ENCODE assay signal across 1 cellular context in the genomic region with DNA sequence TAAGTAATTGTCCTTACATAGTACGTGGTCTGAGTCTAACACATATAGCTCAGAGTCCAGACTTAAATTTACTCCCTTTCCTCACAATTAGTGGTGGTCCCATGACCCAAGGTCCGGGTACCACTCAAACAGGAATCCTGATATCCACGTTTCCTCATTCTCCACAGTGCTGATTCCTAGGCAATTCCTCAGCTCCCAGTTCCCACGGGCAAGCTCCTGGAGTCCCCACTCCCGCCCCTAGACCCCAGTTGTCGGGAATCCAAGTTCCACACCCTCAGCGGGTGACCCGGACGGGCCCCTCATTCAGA.
TF ChIP-seq lines count a peak whose summit lies in the region.

No MANE protein-coding gene starts in this region.

TF ChIP-seq in SK-N-SH treated with all-trans-retinoic acid at 6 μM for 48 hours, 23 proteins besides CTCF, POLR2A, EP300 and RAD21 (continued from another document):
- TF ChIP-seq ESRRG (CRISPR knock-in tag; IDR thresholded peaks at IDR 0.05): no peak
- TF ChIP-seq, protein P1, sequence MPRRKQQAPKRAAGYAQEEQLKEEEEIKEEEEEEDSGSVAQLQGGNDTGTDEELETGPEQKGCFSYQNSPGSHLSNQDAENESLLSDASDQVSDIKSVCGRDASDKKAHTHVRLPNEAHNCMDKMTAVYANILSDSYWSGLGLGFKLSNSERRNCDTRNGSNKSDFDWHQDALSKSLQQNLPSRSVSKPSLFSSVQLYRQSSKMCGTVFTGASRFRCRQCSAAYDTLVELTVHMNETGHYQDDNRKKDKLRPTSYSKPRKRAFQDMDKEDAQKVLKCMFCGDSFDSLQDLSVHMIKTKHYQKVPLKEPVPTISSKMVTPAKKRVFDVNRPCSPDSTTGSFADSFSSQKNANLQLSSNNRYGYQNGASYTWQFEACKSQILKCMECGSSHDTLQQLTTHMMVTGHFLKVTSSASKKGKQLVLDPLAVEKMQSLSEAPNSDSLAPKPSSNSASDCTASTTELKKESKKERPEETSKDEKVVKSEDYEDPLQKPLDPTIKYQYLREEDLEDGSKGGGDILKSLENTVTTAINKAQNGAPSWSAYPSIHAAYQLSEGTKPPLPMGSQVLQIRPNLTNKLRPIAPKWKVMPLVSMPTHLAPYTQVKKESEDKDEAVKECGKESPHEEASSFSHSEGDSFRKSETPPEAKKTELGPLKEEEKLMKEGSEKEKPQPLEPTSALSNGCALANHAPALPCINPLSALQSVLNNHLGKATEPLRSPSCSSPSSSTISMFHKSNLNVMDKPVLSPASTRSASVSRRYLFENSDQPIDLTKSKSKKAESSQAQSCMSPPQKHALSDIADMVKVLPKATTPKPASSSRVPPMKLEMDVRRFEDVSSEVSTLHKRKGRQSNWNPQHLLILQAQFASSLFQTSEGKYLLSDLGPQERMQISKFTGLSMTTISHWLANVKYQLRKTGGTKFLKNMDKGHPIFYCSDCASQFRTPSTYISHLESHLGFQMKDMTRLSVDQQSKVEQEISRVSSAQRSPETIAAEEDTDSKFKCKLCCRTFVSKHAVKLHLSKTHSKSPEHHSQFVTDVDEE (CRISPR knock-in tag; IDR thresholded peaks at IDR 0.05): no peak
